8 cellular contexts compared by ENCODE assay signal in the genomic region with DNA sequence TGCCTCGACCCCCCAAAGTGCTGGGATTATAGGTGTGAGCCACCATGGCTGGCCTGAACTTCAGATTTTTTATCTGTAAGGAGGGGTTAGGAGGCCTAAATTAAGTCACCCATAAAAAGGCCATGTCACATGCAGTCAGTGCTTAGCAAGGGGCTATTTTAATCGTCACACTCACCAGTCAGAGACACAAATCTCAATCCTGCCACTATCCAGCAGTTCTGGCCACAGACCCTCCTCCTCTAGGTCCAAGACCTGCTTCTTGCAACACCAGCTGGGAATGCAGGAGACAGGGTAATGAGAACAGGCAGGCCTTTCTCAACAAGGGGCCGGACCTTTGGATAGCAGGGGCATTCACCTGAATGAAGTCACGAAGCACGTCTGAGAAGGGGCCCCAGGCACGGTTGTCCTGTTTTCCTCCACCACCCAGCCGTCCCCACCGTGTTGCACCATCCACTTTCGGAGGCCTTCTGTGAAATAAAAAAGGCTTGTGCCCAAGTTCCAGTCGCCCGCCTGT. TPM values are rescaled to one million over a fixed set of nuclear protein-coding genes. Genes with fewer than 3 reads are reported as not detected.
DNase-seq lines count a peak whose midpoint lies in the region; ATAC-seq, FAIRE-seq and TF ChIP-seq lines count a peak whose summit lies in the region.

No MANE protein-coding gene starts in this region.

- DNase-seq in GM12891 (ENCODE audit: insufficient read length, low spot score) (no peak), SJCRH30 (no peak), fibroblast of villous mesenchyme (ENCODE audit: low read depth) (no peak), retina (peak; percentile 4), KBM-7 (no peak), AML-193 (lab: John Stamatoyannopoulos, UW) (no peak)
- no peak for DNase-seq in effector CD4-positive, alpha-beta T cell

- no peaks in the 10 kb centered on the region for H3K9me3 ChIP-seq in SJCRH30 (replicated peaks)

- peaks cover 4% of the 10 kb centered on the region for H3K27me3 ChIP-seq in SJCRH30

- FAIRE-seq in GM12891 (lab: Jason Lieb, UNC): peak; percentile 52

- peak overlapping the region; percentile 60 for H3K4me3 ChIP-seq in SJCRH30
- peak overlapping the region; percentile 69 for H3K4me3 ChIP-seq in fibroblast of villous mesenchyme (ENCODE audit: low read depth, low read length)

- in situ Hi-C loops in KBM-7 (cut with MboI; ENCODE audit: low pct_unique_long_range_greater_than_20kb, low sequenced_read_pairs): no loop called here

- H3K4me1 ChIP-seq in SJCRH30: no peaks in the 10 kb centered on the region

- no peak overlapping the region for H3K27ac ChIP-seq in SJCRH30

- TF ChIP-seq CTCF in fibroblast of villous mesenchyme (IDR thresholded peaks at IDR 0.05; ENCODE audit: insufficient read depth, low read depth, low read length): no peak

- no peak for TF ChIP-seq POLR2A in GM12891 (IDR thresholded peaks at IDR 0.05; ENCODE audit: low read depth, low read length)

- H3K36me3 ChIP-seq in SJCRH30: no peaks in the 10 kb centered on the region

- ATAC-seq in HG03196 (IDR thresholded peaks at IDR 0.05; ENCODE audit: unreplicated experiment): no peak

TF ChIP-seq in GM12891, 5 proteins besides CTCF, POLR2A, EP300 and RAD21:
- TF ChIP-seq TAF1 (IDR thresholded peaks at IDR 0.05; ENCODE audit: low read depth, low read length): no peak
- TF ChIP-seq PAX5 (IDR thresholded peaks at IDR 0.05; ENCODE audit: insufficient read depth, low read length, severe bottlenecking): no peak
- TF ChIP-seq POU2F2 (IDR thresholded peaks at IDR 0.05; ENCODE audit: low read depth, low read length): no peak
- TF ChIP-seq POLR2AphosphoS5 (IDR thresholded peaks at IDR 0.05; ENCODE audit: low read depth, low read length): no peak
- no peak for TF ChIP-seq SPI1 (IDR thresholded peaks at IDR 0.05; ENCODE audit: low read depth, low read length)

RNA-seq across cellular contexts. Expression of a gene that starts 1.4 kb away (rescaled TPM):
- polyA plus RNA-seq in GM12891 (2012; ENCODE audit: low read depth, missing spikeins): 0.35 TPM
- total RNA-seq in SJCRH30 (2014; rRNA removed; shearing (Covaris generic)): 0.71 and 1.0 TPM in 2 replicates
- total RNA-seq in fibroblast of villous mesenchyme: 2.9 and 4.7 TPM in 2 replicates

RNA-seq across cellular contexts. Expression of a gene that starts 53.3 kb away (rescaled TPM):
- polyA plus RNA-seq in GM12891 (2012; ENCODE audit: low read depth, missing spikeins): not detected
- not detected in 2 replicates for total RNA-seq in SJCRH30 (2014; rRNA removed; shearing (Covaris generic))
- total RNA-seq in fibroblast of villous mesenchyme: not detected in 2 replicates

RNA-seq across cellular contexts. Expression of a gene that starts 55.4 kb away (rescaled TPM):
- polyA plus RNA-seq in GM12891 (2012; ENCODE audit: low read depth, missing spikeins): 0.42 TPM
- 4.6 and 5.3 TPM in 2 replicates for total RNA-seq in SJCRH30 (2014; rRNA removed; shearing (Covaris generic))
- 19.9 and 29.0 TPM in 2 replicates for total RNA-seq in fibroblast of villous mesenchyme
